In genomic region chr6:11890849-11891248, GRCh38 we compare ENCODE assay signal across 24 cellular contexts.
"Had no signal": no experiment of that assay in that cellular context is flagged by ENCODE, and none has a peak within 500 bp of the region (broad histone marks: within the 10 kb centered on the region; RNA-seq: fewer than 3 reads in every experiment).

No MANE protein-coding gene starts in this region.

- DNase-seq: activated CD4-positive, alpha-beta T cell treated with anti-CD3 and anti-CD28 coated beads for 4 hours; activated CD4-positive, alpha-beta T cell treated with anti-CD3 and anti-CD28 coated beads, Interleukin-2, amount 50 U/mL, for 4 hours; activated naive CD4-positive, alpha-beta T cell; activated T-cell treated with anti-CD3 and anti-CD28 coated beads for 4 hours; activated T-cell treated with anti-CD3 and anti-CD28 coated beads, Interleukin-2, amount 50 U/mL, for 72 hours; adrenal gland; aorta; dorsolateral prefrontal cortex; effector memory CD4-positive, alpha-beta T cell; foreskin keratinocyte; heart right ventricle; left lung; lower lobe of right lung; mesenchymal stem cell; natural killer cell; posterior cingulate gyrus; right cardiac atrium; spleen; stimulated activated naive CD4-positive, alpha-beta T cell treated with Interleukin-2 at 50 U/mL for 16 hours; T-helper 9 cell had no signal

- H3K36me3 ChIP-seq: adrenal gland, heart right ventricle, left lung, lower lobe of right lung, spleen, tibial nerve had no signal

- H3K27ac ChIP-seq: adrenal gland, coronary artery, dorsolateral prefrontal cortex, foreskin keratinocyte, heart right ventricle, left lung, lower lobe of right lung, spleen, tibial nerve, VCaP had no signal

- H3K9me3 ChIP-seq: adrenal gland, left lung, lower lobe of right lung, tibial nerve had no signal

- ATAC-seq: activated naive CD4-positive, alpha-beta T cell treated with anti-CD3 and anti-CD28 coated beads, Interleukin-2, amount 50 U/mL, for 72 hours; activated T-cell treated with anti-CD3 and anti-CD28 coated beads, Interleukin-2, amount 50 U/mL, for 72 hours; foreskin keratinocyte; heart right ventricle; left lung; lower lobe of right lung; natural killer cell; right cardiac atrium had no signal

- H3K4me1 ChIP-seq: adrenal gland, foreskin keratinocyte, heart right ventricle, left lung, lower lobe of right lung, spleen, tibial nerve had no signal

- H3K4me3 ChIP-seq: adrenal gland, coronary artery, dorsolateral prefrontal cortex, heart right ventricle, left lung, lower lobe of right lung, spleen, tibial nerve had no signal

- H3K27me3 ChIP-seq: adrenal gland, dorsolateral prefrontal cortex, foreskin keratinocyte, heart right ventricle, left lung, spleen, tibial nerve had no signal
